Comparison of ENCODE assay signal across 15 cellular contexts in the genomic region with DNA sequence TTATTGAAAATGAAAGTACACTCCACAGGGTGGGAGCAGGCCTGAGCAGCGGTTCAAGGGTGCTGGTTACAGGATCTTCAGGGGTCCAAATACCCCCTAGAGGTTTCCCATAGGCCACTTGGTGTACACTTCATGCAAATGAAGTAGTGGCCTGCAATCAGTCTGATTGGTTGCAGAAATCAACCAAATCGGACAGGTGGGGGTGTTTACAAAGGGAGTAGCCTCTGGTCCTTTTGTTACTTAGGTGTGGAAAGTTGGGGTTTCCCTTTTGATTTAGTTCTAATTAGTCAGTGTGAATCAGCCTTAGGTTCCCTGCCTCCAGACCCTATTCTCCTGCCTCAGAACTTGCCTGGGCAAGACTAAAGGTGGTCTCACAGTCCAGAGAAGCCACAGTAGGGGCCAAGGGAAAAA. TPM values are rescaled to one million over a fixed set of nuclear protein-coding genes. Genes with fewer than 3 reads are reported as not detected.
DNase-seq lines count a peak whose midpoint lies in the region; ATAC-seq, FAIRE-seq and TF ChIP-seq lines count a peak whose summit lies in the region.
"Had no signal": no experiment of that assay in that cellular context is flagged by ENCODE, and none has a peak within 500 bp of the region (broad histone marks: within the 10 kb centered on the region; RNA-seq: fewer than 3 reads in every experiment).

No MANE protein-coding gene starts in this region.

- H3K27me3 Mint-ChIP-seq in activated CD8-positive, alpha-beta T cell treated with anti-CD3 and anti-CD28 coated beads for 36 hours = no peaks in the 10 kb centered on the region
- H3K27me3 Mint-ChIP-seq in type B pancreatic cell = no peaks in the 10 kb centered on the region
- H3K27me3 Mint-ChIP-seq: activated naive CD8-positive, alpha-beta T cell treated with anti-CD3 and anti-CD28 coated beads, Interleukin-2, amount 10 ng/mL, durations not matched to agents 7 days and 5 days; naive thymus-derived CD8-positive, alpha-beta T cell had no signal

- dilution Hi-C loops in keratinocyte (cut with MboI; ENCODE audit: extremely low pct_ligation_motif_present, low sequenced_read_pairs) = no loop called here

- H3K79me2 ChIP-seq in HepG2 (ENCODE audit: insufficient read depth, low read length) = no peaks in the 10 kb centered on the region
- H3K79me2 ChIP-seq in keratinocyte (ENCODE audit: control insufficient read depth, insufficient read depth, low read length) = no peaks in the 10 kb centered on the region

- H3K4me3 ChIP-seq in HepG2 (replicated peaks in 1 of 3; ENCODE audit: insufficient read depth in 1 of 3, low read depth in 2 of 3, low read length in 3 of 3) (peak overlapping the region in 2 of 3 experiments; percentile 4 to 36; a peak in 2 of 6 replicates), right lobe of liver (no peak overlapping the region), keratinocyte (ENCODE audit: control insufficient read depth in 2 of 3, extremely low read depth in 1 of 3, insufficient read depth in 2 of 3, low read depth in 1 of 3, low read length in 3 of 3) (peak overlapping the region in 1 of 3 experiments; percentile 15)
- H3K4me3 ChIP-seq: SK-N-MC had no signal

- peak overlapping the region; percentile 55 for H3K27ac Mint-ChIP-seq in activated CD8-positive, alpha-beta T cell treated with anti-CD3 and anti-CD28 coated beads for 36 hours
- peak overlapping the region; percentile 52 for H3K27ac Mint-ChIP-seq in type B pancreatic cell

- H3K4me2 ChIP-seq in HepG2 (ENCODE audit: low read depth, low read length) = peak overlapping the region; percentile 58
- peak overlapping the region; percentile 64 for H3K4me2 ChIP-seq in keratinocyte (ENCODE audit: control insufficient read depth, extremely low read depth, insufficient read depth, low read depth, low read length)

- H3K9ac ChIP-seq in HepG2 (ENCODE audit: insufficient read depth, low read depth, low read length) = no peak overlapping the region
- H3K9ac ChIP-seq in keratinocyte (ENCODE audit: control insufficient read depth, extremely low read depth, insufficient read depth, low read length) = peak overlapping the region; percentile 16

- no peaks in the 10 kb centered on the region for H3K9me1 ChIP-seq in keratinocyte (ENCODE audit: control insufficient read depth, extremely low read depth, insufficient read depth, low read length)

- TF ChIP-seq RAD21 in HepG2 (CRISPR knock-in tag; IDR thresholded peaks at IDR 0.05) = no peak

- in situ Hi-C loops in HepG2 (cut with HindIII; ENCODE audit: extremely low pct_ligation_motif_present, low pct_unique_long_range_greater_than_20kb) = no loop called here

- H2AFZ ChIP-seq in HepG2 (ENCODE audit: low read length) (no peak overlapping the region), keratinocyte (ENCODE audit: control insufficient read depth, low read length) (no peak overlapping the region)

- H3K9me3 ChIP-seq in HepG2 (ENCODE audit: low read length) (no peaks in the 10 kb centered on the region), right lobe of liver (no peaks in the 10 kb centered on the region), keratinocyte (ENCODE audit: control insufficient read depth, low read depth, low read length) (no peaks in the 10 kb centered on the region)

- no peaks in the 10 kb centered on the region for H4K20me1 ChIP-seq in HepG2 (ENCODE audit: insufficient read depth, low read length)
- no peaks in the 10 kb centered on the region for H4K20me1 ChIP-seq in keratinocyte (ENCODE audit: control insufficient read depth, extremely low read depth, insufficient read depth, low read length)

- H3K36me3 ChIP-seq in HepG2 (replicated peaks in 1 of 2; ENCODE audit: control insufficient read depth in 1 of 2, insufficient read depth in 2 of 2, low read length in 2 of 2) = no peaks in the 10 kb centered on the region
- H3K36me3 ChIP-seq in right lobe of liver = no peaks in the 10 kb centered on the region
- no peaks in the 10 kb centered on the region for H3K36me3 ChIP-seq in keratinocyte (ENCODE audit: control insufficient read depth in 2 of 2, extremely low read depth in 1 of 2, insufficient read depth in 2 of 2, low read length in 2 of 2)

- no peak for TF ChIP-seq POLR2A in HepG2 (IDR thresholded peaks at IDR 0.05; ENCODE audit: insufficient read depth in 1 of 2, low read depth in 2 of 2, low read length in 2 of 2)
- no peak for TF ChIP-seq POLR2A in right lobe of liver (IDR thresholded peaks at IDR 0.05)

- 70% methylated on average over 1 of the region's 2 CpGs for WGBS in HepG2 (ENCODE audit: low lambda C conversion rate)
- WGBS in right lobe of liver (ENCODE audit: insufficient coverage, low coverage, low lambda C conversion rate, missing lambda C conversion rate) = 83% methylated on average over 2 of the region's 2 CpGs

- H3K27me3 ChIP-seq in HepG2 (ENCODE audit: control insufficient read depth in 1 of 2, insufficient read depth in 2 of 2, low read length in 2 of 2) = peaks cover 3 to 11% of the 10 kb centered on the region in 2 experiments; a peak in 2 of 5 replicates
- no peaks in the 10 kb centered on the region for H3K27me3 ChIP-seq in right lobe of liver
- no peaks in the 10 kb centered on the region for H3K27me3 ChIP-seq in keratinocyte (ENCODE audit: control insufficient read depth, extremely low read depth, insufficient read depth, low read length)

- no peak for TF ChIP-seq EP300 in HepG2 (IDR thresholded peaks at IDR 0.05; ENCODE audit: low read depth in 2 of 2, low read length in 2 of 2)
- no peak for TF ChIP-seq EP300 in HepG2 (CRISPR knock-in tag; IDR thresholded peaks at IDR 0.05; ENCODE audit: borderline replicate concordance)

- intact Hi-C loops in HepG2 (cut with micrococcal nuclease; ENCODE audit: unreplicated experiment) (no loop called here), right lobe of liver (cut with DNase I) (no loop called here)
- intact Hi-C loops in activated CD8-positive, alpha-beta T cell treated with anti-CD3 and anti-CD28 coated beads for 36 hours (cut with micrococcal nuclease) = no loop called here

- POLR2A ChIA-PET in HepG2 (lab: Yijun Ruan, JAX) = no interaction called here
- POLR2A ChIA-PET in activated CD8-positive, alpha-beta T cell treated with anti-CD3 and anti-CD28 coated beads for 36 hours (lab: Charles Lee) = no interaction called here

- H3K4me1 Mint-ChIP-seq in activated CD8-positive, alpha-beta T cell treated with anti-CD3 and anti-CD28 coated beads for 36 hours (ENCODE audit: low read depth) = peaks cover 47% of the 10 kb centered on the region
- H3K4me1 Mint-ChIP-seq in type B pancreatic cell (ENCODE audit: unreplicated experiment) = peaks cover 42% of the 10 kb centered on the region

- no peak overlapping the region for H3K4me3 Mint-ChIP-seq in activated CD8-positive, alpha-beta T cell treated with anti-CD3 and anti-CD28 coated beads for 36 hours
- H3K4me3 Mint-ChIP-seq in type B pancreatic cell = no peak overlapping the region
- H3K4me3 Mint-ChIP-seq: activated naive CD8-positive, alpha-beta T cell treated with anti-CD3 and anti-CD28 coated beads, Interleukin-2, amount 10 ng/mL, durations not matched to agents 7 days and 5 days had no signal

- DNase-seq in HepG2 (ENCODE audit: low spot score) (no peak), right lobe of liver (no peak), keratinocyte (ENCODE audit: low read depth, low spot score) (no peak), type B pancreatic cell (ENCODE audit: extremely low spot score, unreplicated experiment) (no peak), DMS153 (lab: John Stamatoyannopoulos, UW) (no peak)
- DNase-seq in activated CD8-positive, alpha-beta T cell treated with anti-CD3 and anti-CD28 coated beads for 36 hours = no peak
- no peak for DNase-seq in activated CD4-positive, alpha-beta T cell treated with anti-CD3 and anti-CD28 coated beads for 1 hour
- DNase-seq: activated naive CD8-positive, alpha-beta T cell treated with anti-CD3 and anti-CD28 coated beads, Interleukin-2, amount 10 ng/mL, durations not matched to agents 7 days and 5 days; central memory CD4-positive, alpha-beta T cell; foreskin melanocyte; naive thymus-derived CD8-positive, alpha-beta T cell; NCI-H1092; stimulated activated CD4-positive, alpha-beta T cell treated with anti-CD3 and anti-CD28 coated beads, Interleukin-1b, Interleukin-23, amount 100 ng/mL, for 48 hours had no signal

- TF ChIP-seq CTCF in HepG2 (CRISPR knock-in tag; IDR thresholded peaks at IDR 0.05) (no peak), right lobe of liver (IDR thresholded peaks at IDR 0.05) (no peak), keratinocyte (optimal IDR thresholded peaks at IDR 0.05 in 1 of 3, IDR thresholded peaks at IDR 0.05 in 1 of 3, conservative IDR thresholded peaks at IDR 0.05 in 1 of 3; ENCODE audit: extremely low read depth in 1 of 3, insufficient read depth in 2 of 3, low read length in 3 of 3) (no peak), type B pancreatic cell (conservative IDR thresholded peaks at IDR 0.05) (no peak)
- no peak for TF ChIP-seq CTCF in activated CD8-positive, alpha-beta T cell treated with anti-CD3 and anti-CD28 coated beads for 36 hours (IDR thresholded peaks at IDR 0.05)

- no peaks in the 10 kb centered on the region for H3K36me3 Mint-ChIP-seq in activated CD8-positive, alpha-beta T cell treated with anti-CD3 and anti-CD28 coated beads for 36 hours (ENCODE audit: low read depth)
- peaks cover 3% of the 10 kb centered on the region for H3K36me3 Mint-ChIP-seq in type B pancreatic cell
- H3K36me3 Mint-ChIP-seq: activated naive CD8-positive, alpha-beta T cell treated with anti-CD3 and anti-CD28 coated beads, Interleukin-2, amount 10 ng/mL, durations not matched to agents 7 days and 5 days; naive thymus-derived CD8-positive, alpha-beta T cell had no signal

- CTCF ChIA-PET in HepG2 (lab: Yijun Ruan, JAX; ENCODE audit: low intra/inter-chr PET ratio, low total read pairs) = no interaction called here
- CTCF ChIA-PET in activated CD8-positive, alpha-beta T cell treated with anti-CD3 and anti-CD28 coated beads for 36 hours (lab: Charles Lee) = no interaction called here

- H3K4me1 ChIP-seq in HepG2 (ENCODE audit: insufficient read depth, low read length) (peaks cover 76% of the 10 kb centered on the region), right lobe of liver (peaks cover 0 to 10% (median 5%) of the 10 kb centered on the region in 4 donors), keratinocyte (ENCODE audit: control insufficient read depth, extremely low read depth, insufficient read depth, low read length) (peaks cover 79% of the 10 kb centered on the region)

- ATAC-seq in HepG2 (no peak), right lobe of liver (no peak), GM21723 (IDR thresholded peaks at IDR 0.05; ENCODE audit: unreplicated experiment) (no peak)
- ATAC-seq in activated CD8-positive, alpha-beta T cell treated with anti-CD3 and anti-CD28 coated beads for 36 hours = peak; percentile 49
- ATAC-seq: naive thymus-derived CD8-positive, alpha-beta T cell had no signal

- H3K27ac ChIP-seq in HepG2 (ENCODE audit: extremely low read length, insufficient read depth, low read length) (no peak overlapping the region), right lobe of liver (no peak overlapping the region), keratinocyte (ENCODE audit: control insufficient read depth, insufficient read depth, low read length) (peak overlapping the region; percentile 83)
- H3K27ac ChIP-seq: SK-N-MC had no signal

- no peaks in the 10 kb centered on the region for H3K9me3 Mint-ChIP-seq in activated CD8-positive, alpha-beta T cell treated with anti-CD3 and anti-CD28 coated beads for 36 hours
- H3K9me3 Mint-ChIP-seq in type B pancreatic cell = no peaks in the 10 kb centered on the region
- H3K9me3 Mint-ChIP-seq: activated naive CD8-positive, alpha-beta T cell treated with anti-CD3 and anti-CD28 coated beads, Interleukin-2, amount 10 ng/mL, durations not matched to agents 7 days and 5 days; naive thymus-derived CD8-positive, alpha-beta T cell had no signal

- FAIRE-seq in HepG2 (lab: Jason Lieb, UNC) (no peak), keratinocyte (lab: Jason Lieb, UNC) (peak; percentile 77)

- no TSS peak for BruUV-seq in HepG2 (replicated peaks; lab: Mats Ljungman, UMichigan)

RNA-seq across cellular contexts. Expression of gene SYPL1, which starts 49.6 kb away (rescaled TPM):
- total RNA-seq in HepG2 (2016; rRNA removed; fragmentation: Illumina TruSeq; extraction: Trizol) (25.7 and 27.5 TPM in 2 replicates), right lobe of liver (10 to 100 TPM; 29.5 to 43.0 (median 37.1) TPM), type B pancreatic cell (ENCODE audit: low replicate concordance) (59.0 and 83.6 TPM in 2 replicates)
- total RNA-seq in HepG2 (2016; cell fraction: cytosol; rRNA removed; fragmentation: Illumina TruSeq; extraction: Trizol; ENCODE audit: low read depth) = 7.4 and 7.8 TPM in 2 replicates
- total RNA-seq in HepG2 (2016; cell fraction: insoluble cytoplasmic fraction; rRNA removed; fragmentation: Illumina TruSeq; extraction: Trizol) = 19.4 and 28.6 TPM in 2 replicates
- total RNA-seq in HepG2 (2016; cell fraction: membrane; rRNA removed; fragmentation: Illumina TruSeq; extraction: Trizol) = 14.0 and 17.5 TPM in 2 replicates
- 45.1 and 48.0 TPM in 2 replicates for total RNA-seq in HepG2 (2016; cell fraction: nucleus; rRNA removed; fragmentation: Illumina TruSeq; extraction: Trizol)
- polyA plus RNA-seq in HepG2 (2011; rRNA removed) (32.9 and 40.2 TPM in 2 replicates), keratinocyte (152 to 254 TPM (median 169 TPM) in 3 replicates)
- 20.4 and 33.2 TPM in 2 replicates for polyA plus RNA-seq in HepG2 (2011; cell fraction: cytosol; rRNA removed)
- 7.1 and 9.3 TPM in 2 replicates for polyA plus RNA-seq in HepG2 (2011; cell fraction: nucleus; rRNA removed)
- polyA plus RNA-seq in HepG2 (2012) = 44.2 and 45.6 TPM in 2 replicates
- 8.7 TPM in 2 replicates for polyA plus RNA-seq in HepG2 (2016; cell fraction: cytosol; fragmentation: Illumina TruSeq; extraction: Trizol; ENCODE audit: low read depth)
- 42.0 and 43.1 TPM in 2 replicates for polyA plus RNA-seq in HepG2 (2016; cell fraction: insoluble cytoplasmic fraction; fragmentation: Illumina TruSeq; extraction: Trizol; ENCODE audit: low read depth)
- 15.9 and 18.3 TPM in 2 replicates for polyA plus RNA-seq in HepG2 (2016; cell fraction: membrane; fragmentation: Illumina TruSeq; extraction: Trizol; ENCODE audit: low read depth)
- polyA plus RNA-seq in HepG2 (2016; cell fraction: nucleus; fragmentation: Illumina TruSeq; extraction: Trizol; ENCODE audit: insufficient read depth, low read depth) = 71.1 and 87.2 TPM in 2 replicates
- 30.6 and 35.4 TPM in 2 replicates for polyA minus RNA-seq in HepG2 (2011; rRNA and poly(A)+ RNA removed; ENCODE audit: low replicate concordance)
- polyA minus RNA-seq in HepG2 (2011; cell fraction: cytosol; rRNA and poly(A)+ RNA removed) = 23.1 and 27.5 TPM in 2 replicates
- 19.3 and 28.8 TPM in 2 replicates for polyA minus RNA-seq in HepG2 (2011; cell fraction: nucleus; rRNA and poly(A)+ RNA removed)
- total RNA-seq in activated CD8-positive, alpha-beta T cell treated with anti-CD3 and anti-CD28 coated beads for 36 hours = 10 to 100 TPM; 40.1 to 44.6 TPM
- 23.2 TPM for polyA plus RNA-seq in keratinocyte (2011; ENCODE audit: low read depth)
- 84.0 and 178 TPM in 2 replicates for polyA plus RNA-seq in keratinocyte (2011; cell fraction: cytosol; rRNA removed)
- 192 and 248 TPM in 2 replicates for polyA plus RNA-seq in keratinocyte (2011; cell fraction: nucleus; rRNA removed)
- polyA plus RNA-seq in keratinocyte (2012; ENCODE audit: low replicate concordance) = 104 and 146 TPM in 2 replicates
- 60.7 to 198 TPM (median 188 TPM) in 3 replicates for polyA minus RNA-seq in keratinocyte
- polyA minus RNA-seq in keratinocyte (2011; cell fraction: cytosol; rRNA and poly(A)+ RNA removed) = 101 TPM
- polyA minus RNA-seq in keratinocyte (2011; cell fraction: nucleus; rRNA and poly(A)+ RNA removed) = 91.1 and 162 TPM in 2 replicates

Comparison
In these comparisons a context has a peak if more than half of its experiments do, and no peak if none do; other contexts are left out.
1. H3K4me3 ChIP-seq: peak in HepG2 (2 of 3); none in right lobe of liver (0 of 3).